In genomic region chr6:52990342-52990741, GRCh38 we compare ENCODE assay signal across 16 cellular contexts. TPM values are rescaled to one million over a fixed set of nuclear protein-coding genes. Genes with fewer than 3 reads are reported as not detected.
DNase-seq lines count a peak whose midpoint lies in the region; ATAC-seq, FAIRE-seq and TF ChIP-seq lines count a peak whose summit lies in the region.
"Had no signal": no experiment of that assay in that cellular context is flagged by ENCODE, and none has a peak within 500 bp of the region (broad histone marks: within the 10 kb centered on the region; RNA-seq: fewer than 3 reads in every experiment).

No MANE protein-coding gene starts in this region.

- H3K4me3 Mint-ChIP-seq in activated naive CD4-positive, alpha-beta T cell treated with anti-CD3 and anti-CD28 coated beads for 36 hours = peak overlapping the region; percentile 41
- H3K4me3 Mint-ChIP-seq in activated naive CD4-positive, alpha-beta T cell treated with anti-CD3 and anti-CD28 coated beads, Interleukin-2, amount 10 ng/mL, durations not matched to agents 7 days and 5 days = no peak overlapping the region
- peak overlapping the region in 1 of 2 donors; percentile 30 for H3K4me3 Mint-ChIP-seq in stimulated activated naive B cell treated with anti-CD40 and anti-IgM and Interleukin-4, amounts not matched to agents 10 μg/mL and 1 μg/mL and 100 μg/mL, for 72 hours
- H3K4me3 Mint-ChIP-seq: natural killer cell had no signal

- FAIRE-seq in endothelial cell of umbilical vein (lab: Jason Lieb, UNC) = no peak
- FAIRE-seq: TTC549 had no signal

- CTCF ChIA-PET in activated naive CD4-positive, alpha-beta T cell treated with anti-CD3 and anti-CD28 coated beads for 36 hours (lab: Charles Lee) = no interaction called here
- CTCF ChIA-PET in activated naive CD4-positive, alpha-beta T cell treated with anti-CD3 and anti-CD28 coated beads, Interleukin-2, amount 10 ng/mL, durations not matched to agents 7 days and 5 days (lab: Charles Lee) = no interaction called here
- CTCF ChIA-PET in endothelial cell of umbilical vein (lab: Charles Lee) = no interaction called here

- H3K4me3 ChIP-seq in endothelial cell of umbilical vein (replicated peaks in 1 of 3; ENCODE audit: insufficient read depth in 1 of 3, low read depth in 1 of 3, low read length in 3 of 3) = no peak overlapping the region
- H3K4me3 ChIP-seq: coronary artery, smooth muscle cell had no signal

- peaks cover 3% of the 10 kb centered on the region for H3K79me2 ChIP-seq in endothelial cell of umbilical vein (ENCODE audit: control insufficient read depth, insufficient read depth, low read length)

- H3K9me3 ChIP-seq in endothelial cell of umbilical vein (replicated peaks; ENCODE audit: control insufficient read depth, insufficient read depth, low read length) = no peaks in the 10 kb centered on the region

- in situ Hi-C loops in GM13976 (cut with MboI; ENCODE audit: low sequenced_read_pairs, unreplicated experiment) = no loop called here

- H3K27ac ChIP-seq in endothelial cell of umbilical vein (ENCODE audit: insufficient read depth, low read depth, low read length) = no peak overlapping the region
- H3K27ac ChIP-seq: coronary artery had no signal

- no peaks in the 10 kb centered on the region for H4K20me1 ChIP-seq in endothelial cell of umbilical vein (replicated peaks; ENCODE audit: control insufficient read depth, extremely low read depth, insufficient read depth, low read length)

- no peaks in the 10 kb centered on the region for H3K27me3 ChIP-seq in endothelial cell of umbilical vein (ENCODE audit: control insufficient read depth in 2 of 2, insufficient read depth in 2 of 2, low read length in 2 of 2)

- peaks cover 0 to 4% of the 10 kb centered on the region in 2 experiments for H3K36me3 ChIP-seq in endothelial cell of umbilical vein (ENCODE audit: control insufficient read depth in 2 of 2, extremely low read depth in 1 of 2, insufficient read depth in 2 of 2, low read length in 2 of 2)

- peak; percentile 59 for DNase-seq in activated naive CD4-positive, alpha-beta T cell treated with anti-CD3 and anti-CD28 coated beads for 36 hours
- DNase-seq in activated naive CD4-positive, alpha-beta T cell treated with anti-CD3 and anti-CD28 coated beads, Interleukin-2, amount 10 ng/mL, durations not matched to agents 7 days and 5 days = no peak
- DNase-seq in NCI-H69 (lab: John Stamatoyannopoulos, UW) (peak; percentile 30), endothelial cell of umbilical vein (ENCODE audit: low read depth, low spot score) (no peak), GM13976 (ENCODE audit: low spot score) (no peak), NCI-H1105 (lab: John Stamatoyannopoulos, UW) (no peak), NCI-H1436 treated with DMSO at 0.1 percent for 48 hours (lab: John Stamatoyannopoulos, UW) (no peak)
- no peak for DNase-seq in stimulated activated naive B cell treated with anti-CD40 and anti-IgM and Interleukin-4, amounts not matched to agents 10 μg/mL and 1 μg/mL and 100 μg/mL, for 72 hours
- DNase-seq: foreskin melanocyte, MV-4-11, natural killer cell, NCI-H345 had no signal

- H3K4me2 ChIP-seq in endothelial cell of umbilical vein (ENCODE audit: insufficient read depth, low read length) = no peak overlapping the region

- TF ChIP-seq CTCF in endothelial cell of umbilical vein (IDR thresholded peaks at IDR 0.05; ENCODE audit: extremely low read depth in 1 of 2, insufficient read depth in 1 of 2, low read depth in 1 of 2, low read length in 2 of 2) = no peak
- no peak for TF ChIP-seq CTCF in GM13976 (IDR thresholded peaks at IDR 0.05; ENCODE audit: borderline replicate concordance, control extremely low read depth, extremely low read depth, insufficient read depth, missing control alignments)

- H3K4me1 ChIP-seq in endothelial cell of umbilical vein (ENCODE audit: control insufficient read depth, extremely low read depth, insufficient read depth, low read length) = peaks cover 8% of the 10 kb centered on the region

- no peaks in the 10 kb centered on the region for H3K9me3 Mint-ChIP-seq in activated naive CD4-positive, alpha-beta T cell treated with anti-CD3 and anti-CD28 coated beads for 36 hours
- H3K9me3 Mint-ChIP-seq in activated naive CD4-positive, alpha-beta T cell treated with anti-CD3 and anti-CD28 coated beads, Interleukin-2, amount 10 ng/mL, durations not matched to agents 7 days and 5 days = no peaks in the 10 kb centered on the region
- H3K9me3 Mint-ChIP-seq in stimulated activated naive B cell treated with anti-CD40 and anti-IgM and Interleukin-4, amounts not matched to agents 10 μg/mL and 1 μg/mL and 100 μg/mL, for 72 hours = no peaks in the 10 kb centered on the region
- H3K9me3 Mint-ChIP-seq: natural killer cell had no signal

- H3K36me3 Mint-ChIP-seq in activated naive CD4-positive, alpha-beta T cell treated with anti-CD3 and anti-CD28 coated beads for 36 hours (ENCODE audit: low read depth) = peaks cover 31% of the 10 kb centered on the region
- H3K36me3 Mint-ChIP-seq in activated naive CD4-positive, alpha-beta T cell treated with anti-CD3 and anti-CD28 coated beads, Interleukin-2, amount 10 ng/mL, durations not matched to agents 7 days and 5 days = peaks cover 20% of the 10 kb centered on the region
- H3K36me3 Mint-ChIP-seq in stimulated activated naive B cell treated with anti-CD40 and anti-IgM and Interleukin-4, amounts not matched to agents 10 μg/mL and 1 μg/mL and 100 μg/mL, for 72 hours = peaks cover 5 to 20% of the 10 kb centered on the region in 2 donors
- H3K36me3 Mint-ChIP-seq: natural killer cell had no signal

- H3K27me3 Mint-ChIP-seq in activated naive CD4-positive, alpha-beta T cell treated with anti-CD3 and anti-CD28 coated beads for 36 hours (ENCODE audit: low read depth) = peaks cover 14% of the 10 kb centered on the region
- peaks cover 45% of the 10 kb centered on the region for H3K27me3 Mint-ChIP-seq in activated naive CD4-positive, alpha-beta T cell treated with anti-CD3 and anti-CD28 coated beads, Interleukin-2, amount 10 ng/mL, durations not matched to agents 7 days and 5 days
- H3K27me3 Mint-ChIP-seq in stimulated activated naive B cell treated with anti-CD40 and anti-IgM and Interleukin-4, amounts not matched to agents 10 μg/mL and 1 μg/mL and 100 μg/mL, for 72 hours = peaks cover 0 to 1% of the 10 kb centered on the region in 2 donors

- peak overlapping the region; percentile 92 for H3K27ac Mint-ChIP-seq in activated naive CD4-positive, alpha-beta T cell treated with anti-CD3 and anti-CD28 coated beads for 36 hours
- H3K27ac Mint-ChIP-seq in activated naive CD4-positive, alpha-beta T cell treated with anti-CD3 and anti-CD28 coated beads, Interleukin-2, amount 10 ng/mL, durations not matched to agents 7 days and 5 days = no peak overlapping the region
- H3K27ac Mint-ChIP-seq in stimulated activated naive B cell treated with anti-CD40 and anti-IgM and Interleukin-4, amounts not matched to agents 10 μg/mL and 1 μg/mL and 100 μg/mL, for 72 hours = peak overlapping the region; percentile 39
- H3K27ac Mint-ChIP-seq: natural killer cell had no signal

- intact Hi-C loops in activated naive CD4-positive, alpha-beta T cell treated with anti-CD3 and anti-CD28 coated beads for 36 hours (cut with micrococcal nuclease) = loop anchor here (1.0 to 10.0 kb wide), 4 partner anchors 14 to 434 kb away; no protein-coding TSS in a partner anchor
- intact Hi-C loops in endothelial cell of umbilical vein (cut with micrococcal nuclease) = loop anchor here (10.0 kb wide), 2 partner anchors 354 to 476 kb away; partner anchors contain the start of gene ELOVL5

- H3K9me1 ChIP-seq in endothelial cell of umbilical vein (replicated peaks; ENCODE audit: control insufficient read depth, extremely low read depth, insufficient read depth, low read length) = no peaks in the 10 kb centered on the region

- no peak for ATAC-seq in stimulated activated naive B cell treated with anti-CD40 and anti-IgM and Interleukin-4, amounts not matched to agents 10 μg/mL and 1 μg/mL and 100 μg/mL, for 72 hours (replicated peaks)
- ATAC-seq: natural killer cell, Panc1 had no signal

- dilution Hi-C loops in endothelial cell of umbilical vein (cut with MboI; ENCODE audit: extremely low pct_ligation_motif_present, low sequenced_read_pairs) = no loop called here

- POLR2A ChIA-PET in endothelial cell of umbilical vein (lab: Charles Lee) = no interaction called here

- H2AFZ ChIP-seq in endothelial cell of umbilical vein (ENCODE audit: low read depth, low read length) = no peak overlapping the region

- no peak overlapping the region for H3K9ac ChIP-seq in endothelial cell of umbilical vein (replicated peaks; ENCODE audit: extremely low read depth, insufficient read depth, low read length)

- peaks cover 60% of the 10 kb centered on the region for H3K4me1 Mint-ChIP-seq in activated naive CD4-positive, alpha-beta T cell treated with anti-CD3 and anti-CD28 coated beads for 36 hours (ENCODE audit: low read depth)
- peaks cover 30% of the 10 kb centered on the region for H3K4me1 Mint-ChIP-seq in activated naive CD4-positive, alpha-beta T cell treated with anti-CD3 and anti-CD28 coated beads, Interleukin-2, amount 10 ng/mL, durations not matched to agents 7 days and 5 days
- H3K4me1 Mint-ChIP-seq in stimulated activated naive B cell treated with anti-CD40 and anti-IgM and Interleukin-4, amounts not matched to agents 10 μg/mL and 1 μg/mL and 100 μg/mL, for 72 hours = peaks cover 18 to 30% of the 10 kb centered on the region in 2 donors

- TF ChIP-seq POLR2A in endothelial cell of umbilical vein (IDR thresholded peaks at IDR 0.05; ENCODE audit: low read depth, low read length) = no peak

- no TSS peak for BruUV-seq in endothelial cell of umbilical vein (replicated peaks; lab: Mats Ljungman, UMichigan)

TF ChIP-seq in endothelial cell of umbilical vein, 7 proteins besides CTCF, POLR2A, EP300 and RAD21 (continues in another document):
- TF ChIP-seq JUN (IDR thresholded peaks at IDR 0.05; ENCODE audit: borderline replicate concordance, insufficient read depth, insufficient read length, low read depth) (no peak), FOS (IDR thresholded peaks at IDR 0.05; ENCODE audit: borderline replicate concordance, insufficient read depth, low read length) (peak; percentile 12), MAX (IDR thresholded peaks at IDR 0.05; ENCODE audit: insufficient read depth, insufficient read length) (no peak)

RNA-seq across cellular contexts. Expression of gene GSTA4, which starts 4.7 kb away (rescaled TPM):
- 10 to 100 TPM; 21.6 to 21.7 TPM for total RNA-seq in activated naive CD4-positive, alpha-beta T cell treated with anti-CD3 and anti-CD28 coated beads for 36 hours
- total RNA-seq in endothelial cell of umbilical vein = 15.0 and 17.9 TPM in 2 replicates
- 15.6 and 24.6 TPM in 2 replicates for polyA plus RNA-seq in endothelial cell of umbilical vein
- 27.1 and 27.4 TPM in 2 replicates for polyA plus RNA-seq in endothelial cell of umbilical vein (2011; cell fraction: cytosol; rRNA removed)
- 29.6 and 38.3 TPM in 2 replicates for polyA plus RNA-seq in endothelial cell of umbilical vein (2011; cell fraction: nucleus; rRNA removed)
- 24.1 and 33.0 TPM in 2 replicates for polyA plus RNA-seq in endothelial cell of umbilical vein (2012)
- polyA minus RNA-seq in endothelial cell of umbilical vein = 9.7 and 13.1 TPM in 2 replicates
- polyA minus RNA-seq in endothelial cell of umbilical vein (2011; cell fraction: cytosol; rRNA and poly(A)+ RNA removed) = not detected
- polyA minus RNA-seq in endothelial cell of umbilical vein (2011; cell fraction: nucleus; rRNA and poly(A)+ RNA removed) = 4.4 and 8.1 TPM in 2 replicates

Comparison
In these comparisons a context has a peak if more than half of its experiments do, and no peak if none do; other contexts are left out.
1. DNase-seq: peak in activated naive CD4-positive, alpha-beta T cell treated with anti-CD3 and anti-CD28 coated beads for 36 hours (single experiment) and NCI-H69 (single experiment); none in activated naive CD4-positive, alpha-beta T cell treated with anti-CD3 and anti-CD28 coated beads, Interleukin-2, amount 10 ng/mL, durations not matched to agents 7 days and 5 days (single experiment), endothelial cell of umbilical vein (single experiment), stimulated activated naive B cell treated with anti-CD40 and anti-IgM and Interleukin-4, amounts not matched to agents 10 μg/mL and 1 μg/mL and 100 μg/mL, for 72 hours (single experiment), GM13976 (single experiment), NCI-H1105 (single experiment) and NCI-H1436 treated with DMSO at 0.1 percent for 48 hours (single experiment).